17 cellular contexts compared by ENCODE assay signal in the genomic region with DNA sequence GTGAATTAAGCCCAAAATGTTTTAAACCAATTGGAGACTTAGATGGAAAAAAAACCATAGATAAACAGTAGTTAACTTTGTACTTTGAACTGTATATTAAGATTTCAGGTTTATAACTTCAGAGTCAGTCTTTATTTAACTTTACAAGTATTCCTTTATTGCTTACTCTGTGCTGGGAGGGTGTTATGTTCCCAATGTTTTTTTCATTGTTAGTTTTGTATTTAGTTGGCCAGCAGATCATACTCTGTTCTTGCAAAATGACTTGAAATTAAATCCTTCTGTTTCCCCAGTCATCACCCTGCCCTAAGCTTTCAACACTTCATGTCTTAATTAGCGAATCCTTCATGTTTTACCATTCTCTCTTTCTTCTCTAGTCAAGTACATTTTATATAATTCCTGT. TPM values are rescaled to one million over a fixed set of nuclear protein-coding genes. Genes with fewer than 3 reads are reported as not detected.
A peak's percentile ranks its signal among the peaks of the same experiment; 100 is the strongest.
DNase-seq lines count a peak whose midpoint lies in the region; ATAC-seq and TF ChIP-seq lines count a peak whose summit lies in the region.
"Had no signal": no experiment of that assay in that cellular context is flagged by ENCODE, and none has a peak within 500 bp of the region (broad histone marks: within the 10 kb centered on the region; RNA-seq: fewer than 3 reads in every experiment).

No MANE protein-coding gene starts in this region.

- no peak overlapping the region for H3K23ac ChIP-seq in mesenchymal stem cell (ENCODE audit: low read length in 2 of 2)

- H3K4me3 ChIP-seq in heart left ventricle (no peak overlapping the region), liver (ENCODE audit: low read depth in 1 of 3, low read length in 3 of 3) (peak overlapping the region in 2 of 3 donors; percentile 31 to 32), transverse colon (peak overlapping the region in 1 of 4 donors; percentile 26), mesenchymal stem cell (ENCODE audit: insufficient read depth in 1 of 2, low read depth in 1 of 2, low read length in 2 of 2) (no peak overlapping the region)
- H3K4me3 ChIP-seq: MG63, PC-9 had no signal

- H3K27me3 ChIP-seq in heart left ventricle, result no peaks in the 10 kb centered on the region
- no peaks in the 10 kb centered on the region for H3K27me3 ChIP-seq in liver (ENCODE audit: control insufficient read depth in 4 of 4, insufficient read depth in 4 of 4, low read length in 3 of 4)
- H3K27me3 ChIP-seq in transverse colon, result no peaks in the 10 kb centered on the region
- H3K27me3 ChIP-seq in mesenchymal stem cell (ENCODE audit: control insufficient read depth in 1 of 2, insufficient read depth in 1 of 2, low read length in 2 of 2), result no peaks in the 10 kb centered on the region
- H3K27me3 ChIP-seq: MG63 had no signal

- peak overlapping the region in 1 of 2 donors; percentile 51 for H3K9ac ChIP-seq in liver (ENCODE audit: low read depth in 1 of 2, low read length in 2 of 2)
- H3K9ac ChIP-seq in mesenchymal stem cell (ENCODE audit: low read length), result no peak overlapping the region

- no peak overlapping the region for H3K4ac ChIP-seq in mesenchymal stem cell (ENCODE audit: low read depth in 1 of 2, low read length in 2 of 2)

- H3K18ac ChIP-seq in mesenchymal stem cell (ENCODE audit: low read depth in 1 of 2, low read length in 2 of 2), result no peak overlapping the region

- H2AFZ ChIP-seq in mesenchymal stem cell (ENCODE audit: low read depth, low read length), result no peak overlapping the region
- H2AFZ ChIP-seq: PC-9 had no signal

- TF ChIP-seq RAD21 in liver (IDR thresholded peaks at IDR 0.05), result no peak

- in situ Hi-C loops in transverse colon (cut with MboI; ENCODE audit: low pct_ligation_motif_present in 1 of 4, low pct_unique_long_range_greater_than_20kb in 1 of 4, low sequenced_read_pairs in 3 of 4), result no loop called here

- DNase-seq in Right ventricle myocardium superior, result no peak
- no peak for DNase-seq in heart left ventricle
- DNase-seq in fibroblast of gingiva (ENCODE audit: low read depth), result peak; percentile 84
- no peak for DNase-seq in transverse colon
- no peak for DNase-seq in mesenchymal stem cell
- no peak for DNase-seq in stimulated activated naive CD4-positive, alpha-beta T cell treated with Interleukin-2 at 50 U/mL for 16 hours (lab: John Stamatoyannopoulos, UW)
- DNase-seq: DMS79, KG1, MG63, NCI-H1092 treated with DMSO at 0.1 percent for 48 hours, NCI-H1694, NCI-H446 treated with DMSO at 0.1 percent for 48 hours, NCI-H748 treated with DMSO at 0.1 percent for 48 hours, PC-9 had no signal

- H2BK120ac ChIP-seq in mesenchymal stem cell (ENCODE audit: low read depth, low read length), result no peak overlapping the region

- TF ChIP-seq POLR2A in heart left ventricle (IDR thresholded peaks at IDR 0.05), result no peak
- no peak for TF ChIP-seq POLR2A in transverse colon (IDR thresholded peaks at IDR 0.05)

- no peak overlapping the region for H4K91ac ChIP-seq in mesenchymal stem cell (ENCODE audit: low read length)

- TF ChIP-seq CTCF in heart left ventricle (IDR thresholded peaks at IDR 0.05) (no peak), liver (IDR thresholded peaks at IDR 0.05; ENCODE audit: low read depth, low read length, missing input control) (no peak), transverse colon (IDR thresholded peaks at IDR 0.05) (no peak)

- no peaks in the 10 kb centered on the region for H3K9me3 ChIP-seq in heart left ventricle
- no peaks in the 10 kb centered on the region for H3K9me3 ChIP-seq in liver (ENCODE audit: control insufficient read depth in 4 of 4, low read length in 3 of 4)
- H3K9me3 ChIP-seq in transverse colon, result no peaks in the 10 kb centered on the region
- no peaks in the 10 kb centered on the region for H3K9me3 ChIP-seq in mesenchymal stem cell (ENCODE audit: control insufficient read depth, low read length)

- no peak overlapping the region for H2AK5ac ChIP-seq in mesenchymal stem cell (ENCODE audit: low read length, severe bottlenecking)

- H3K36me3 ChIP-seq in heart left ventricle (peaks cover 0 to 37% (median 15%) of the 10 kb centered on the region in 9 donors), liver (ENCODE audit: control insufficient read depth in 4 of 4, insufficient read depth in 3 of 4, low read depth in 1 of 4, low read length in 3 of 4) (peaks cover 0 to 5% (median 3%) of the 10 kb centered on the region in 4 donors), transverse colon (no peaks in the 10 kb centered on the region), mesenchymal stem cell (ENCODE audit: control insufficient read depth in 1 of 2, insufficient read depth in 2 of 2, low read depth in 1 of 2, low read length in 2 of 2) (peaks cover 4 to 52% of the 10 kb centered on the region in 2 experiments)

- ATAC-seq in Right ventricle myocardium superior (ENCODE audit: poor library complexity) (peak; percentile 64), heart left ventricle (no peak), HG02623 (IDR thresholded peaks at IDR 0.05; ENCODE audit: unreplicated experiment) (no peak)
- ATAC-seq: HCT116 had no signal

- H3K4me1 ChIP-seq in heart left ventricle (peaks cover 0 to 24% (median 12%) of the 10 kb centered on the region in 12 donors), liver (ENCODE audit: control insufficient read depth in 4 of 4, insufficient read depth in 4 of 4, low read length in 3 of 4) (peaks cover 22 to 87% (median 68%) of the 10 kb centered on the region in 4 donors), transverse colon (peaks cover 9 to 86% (median 41%) of the 10 kb centered on the region in 4 donors), mesenchymal stem cell (ENCODE audit: control insufficient read depth, insufficient read depth, low read depth, low read length) (no peaks in the 10 kb centered on the region)

- TF ChIP-seq EP300 in transverse colon (IDR thresholded peaks at IDR 0.05; ENCODE audit: low read depth), result no peak

- intact Hi-C loops in Right ventricle myocardium superior (cut with DNase I), result no loop called here
- intact Hi-C loops in heart left ventricle (cut with DNase I), result loop anchor here in 2 of 10 donors (5.0 to 10.0 kb wide), 2 partner anchors 35 to 47 kb away; no protein-coding TSS in a partner anchor
- intact Hi-C loops in transverse colon (cut with DNase I; ENCODE audit: low total_unique reads), result no loop called here

- H4K8ac ChIP-seq in mesenchymal stem cell (ENCODE audit: low read length), result no peak overlapping the region

- H2BK5ac ChIP-seq in mesenchymal stem cell (ENCODE audit: low read depth, low read length, poor library complexity, severe bottlenecking), result no peak overlapping the region

- 84 to 98% (median 96%) methylated on average over 1 of the region's 1 CpG for WGBS in heart left ventricle, 4 donors
- WGBS in liver, result 35% methylated on average over 1 of the region's 1 CpG
- 50 to 75% methylated on average over 1 of the region's 1 CpG for WGBS in transverse colon (ENCODE audit: low coverage in 1 of 2), 2 donors
- WGBS in mesenchymal stem cell, result no CpG with 5 or more reads among the region's 1 CpG

- H3K27ac ChIP-seq in heart left ventricle, result no peak overlapping the region
- peak overlapping the region; percentile 31 to 57 for H3K27ac ChIP-seq in liver (ENCODE audit: low read depth in 1 of 2, low read length in 2 of 2)
- peak overlapping the region; percentile 72 to 80 (median 74) for H3K27ac ChIP-seq in transverse colon
- H3K27ac ChIP-seq in mesenchymal stem cell (ENCODE audit: low read length, poor library complexity, severe bottlenecking), result no peak overlapping the region
- H3K27ac ChIP-seq: PC-9 had no signal

- H3K79me1 ChIP-seq in mesenchymal stem cell (replicated peaks; ENCODE audit: low read length, poor library complexity, severe bottlenecking), result peaks cover 9% of the 10 kb centered on the region

- H2BK12ac ChIP-seq in mesenchymal stem cell (ENCODE audit: low read length in 2 of 2), result no peak overlapping the region

- no peak overlapping the region for H3K14ac ChIP-seq in mesenchymal stem cell (ENCODE audit: low read length in 2 of 2)

- no peak overlapping the region for H3K4me2 ChIP-seq in mesenchymal stem cell (ENCODE audit: low read length, poor library complexity, severe bottlenecking)
- H3K4me2 ChIP-seq: PC-9 had no signal

- no peak overlapping the region for H2BK15ac ChIP-seq in mesenchymal stem cell (ENCODE audit: low read depth, poor library complexity, severe bottlenecking)

TF ChIP-seq in liver, 16 proteins besides CTCF, POLR2A, EP300 and RAD21:
- TF ChIP-seq HNF4A (conservative IDR thresholded peaks at IDR 0.05) (peak; percentile 62 to 65), SP1 (IDR thresholded peaks at IDR 0.05) (no peak), NR2F2 (IDR thresholded peaks at IDR 0.05) (no peak), FOXA1 (IDR thresholded peaks at IDR 0.05) (no peak), RXRA (IDR thresholded peaks at IDR 0.05) (peak in 1 of 2 donors; percentile 22), JUND (IDR thresholded peaks at IDR 0.05) (no peak)
TF ChIP-seq in liver: peak in this region for 2.

RNA-seq across cellular contexts. Expression of a gene that starts 25.3 kb away (rescaled TPM):
- total RNA-seq in Right ventricle myocardium superior (15.1 TPM), heart left ventricle (10 to 100 TPM; 15.9 to 45.8 (median 27.7) TPM), liver (10 to 100 TPM; 10.4 to 15.0 TPM), transverse colon (10 to 100 TPM in 3 of 4 donors, 1 to 10 TPM in 1; 6.6 to 19.1 (median 16.2) TPM)
- polyA plus RNA-seq in heart left ventricle (10 to 100 TPM in 1 of 2 donors, 1 to 10 TPM in 1; 4.1 to 23.1 TPM), liver (1 to 10 TPM; 6.5 to 8.2 TPM)
- 8.1 TPM for polyA plus RNA-seq in mesenchymal stem cell (2013, experiment 1 of 2)
- 8.1 TPM for polyA plus RNA-seq in mesenchymal stem cell (2013, experiment 2 of 2)

Comparison
In these comparisons a context has a peak if more than half of its experiments do, and no peak if none do; other contexts are left out.
1. H3K27ac ChIP-seq: peak in liver (2 of 2) and transverse colon (4 of 4); none in heart left ventricle (0 of 12) and mesenchymal stem cell (single experiment).
2. H3K4me3 ChIP-seq: peak in liver (2 of 3); none in heart left ventricle (0 of 12) and mesenchymal stem cell (0 of 2).